8 cellular contexts compared by ENCODE assay signal in genomic region chr7:128833148-128833938, GRCh38.
DNase-seq lines count a peak whose midpoint lies in the region; ATAC-seq and TF ChIP-seq lines count a peak whose summit lies in the region.

No MANE protein-coding gene starts in this region.

- H3K27me3 ChIP-seq in neuron (ENCODE audit: insufficient read depth, low read length) = no peaks in the 10 kb centered on the region

- no peaks in the 10 kb centered on the region for H3K9me3 ChIP-seq in neuron (ENCODE audit: low read length)

- peak overlapping the region; percentile 80 for H3K4me3 ChIP-seq in fibroblast of mammary gland (ENCODE audit: control insufficient read depth, low read depth, low read length)
- H3K4me3 ChIP-seq in neuron (ENCODE audit: low read length) = peak overlapping the region; percentile 34

- peak overlapping the region; percentile 3 for H2AFZ ChIP-seq in neuron (ENCODE audit: low read depth, low read length)

- DNase-seq in CD1c-positive myeloid dendritic cell (ENCODE audit: extremely low spot score) = peak; percentile 44
- peak; percentile 97 to 98 for DNase-seq in NCI-H524 (lab: John Stamatoyannopoulos, UW)
- peak; percentile 92 for DNase-seq in fibroblast of mammary gland (ENCODE audit: low read depth)
- DNase-seq in central memory CD4-positive, alpha-beta T cell = no peak
- no peak for DNase-seq in effector CD8-positive, alpha-beta T cell (lab: John Stamatoyannopoulos, UW)

- H3K36me3 ChIP-seq in neuron (ENCODE audit: insufficient read depth, low read length) = no peaks in the 10 kb centered on the region

- no peak for ATAC-seq in HG02588 (IDR thresholded peaks at IDR 0.05; ENCODE audit: unreplicated experiment)
- no peak for ATAC-seq in HG03342 (IDR thresholded peaks at IDR 0.05; ENCODE audit: unreplicated experiment)

- peaks cover 43% of the 10 kb centered on the region for H3K4me1 ChIP-seq in neuron (ENCODE audit: insufficient read depth, low read length)

- no peak for TF ChIP-seq CTCF in fibroblast of mammary gland (conservative IDR thresholded peaks at IDR 0.05; ENCODE audit: control insufficient read depth, insufficient read depth, low read depth, low read length)

Comparison
In these comparisons a context has a peak if more than half of its experiments do, and no peak if none do; other contexts are left out.
1. DNase-seq: peak in CD1c-positive myeloid dendritic cell (single experiment), NCI-H524 (2 of 2) and fibroblast of mammary gland (single experiment); none in central memory CD4-positive, alpha-beta T cell (single experiment) and effector CD8-positive, alpha-beta T cell (single experiment).